Comparison of ENCODE assay signal across 22 cellular contexts in the genomic region with DNA sequence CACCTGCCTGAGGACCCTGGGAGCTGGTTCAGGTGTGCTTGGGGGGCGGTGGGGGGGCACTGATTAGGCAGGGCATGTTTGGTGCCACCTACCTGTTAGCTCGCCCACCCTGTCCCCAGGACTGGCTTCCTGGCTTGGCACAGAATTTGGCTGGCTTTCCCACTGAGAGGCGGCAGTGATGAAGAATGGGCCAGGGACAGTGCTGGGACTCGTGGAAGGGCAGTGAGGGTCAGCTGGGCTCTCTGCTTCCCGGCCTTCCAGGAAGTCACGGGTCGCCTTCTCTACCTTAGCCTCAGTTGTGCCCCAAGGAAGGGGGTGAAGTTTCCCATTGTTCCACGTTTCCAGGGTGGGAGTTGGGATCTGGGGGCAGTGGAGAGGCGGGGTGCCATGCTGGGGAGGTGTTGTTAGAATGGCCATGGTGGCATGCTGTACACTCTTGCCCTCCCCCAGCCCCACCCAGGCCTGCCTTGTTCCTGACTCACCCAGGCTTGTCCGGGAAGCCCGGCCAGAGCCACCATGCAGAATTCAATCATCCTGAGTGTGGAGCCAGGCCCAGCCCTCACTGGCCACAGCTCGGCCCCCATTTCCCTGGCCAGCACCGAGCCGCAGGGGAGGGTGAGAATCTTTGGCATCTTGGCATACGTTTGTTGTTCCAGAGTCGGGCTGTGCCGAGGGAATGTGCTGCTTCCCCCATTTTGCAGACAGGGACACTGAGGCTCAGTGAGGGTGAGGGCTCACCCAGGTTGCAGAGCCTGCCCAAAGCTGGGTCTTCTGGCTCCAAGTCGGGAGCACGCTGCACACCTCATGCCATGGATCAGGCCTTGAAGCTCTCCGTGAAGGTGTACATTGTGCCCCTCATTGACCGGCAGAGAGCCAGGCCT. TPM values are rescaled to one million over a fixed set of nuclear protein-coding genes. Genes with fewer than 3 reads are reported as not detected.
DNase-seq lines count a peak whose midpoint lies in the region; ATAC-seq and TF ChIP-seq lines count a peak whose summit lies in the region.
"Had no signal": no experiment of that assay in that cellular context is flagged by ENCODE, and none has a peak within 500 bp of the region (broad histone marks: within the 10 kb centered on the region; RNA-seq: fewer than 3 reads in every experiment).

No MANE protein-coding gene starts in this region.

- no peak overlapping the region for H3K27ac Mint-ChIP-seq in stimulated activated memory B cell treated with anti-CD40 and anti-IgM and Interleukin-4, amounts not matched to agents 10 μg/mL and 1 μg/mL and 100 μg/mL, for 72 hours
- H3K27ac Mint-ChIP-seq: activated naive CD4-positive, alpha-beta T cell treated with anti-CD3 and anti-CD28 coated beads, Interleukin-2, amount 10 ng/mL, durations not matched to agents 7 days and 5 days; endodermal cell; GM23338; nephron had no signal

- no peaks in the 10 kb centered on the region for H3K4me1 ChIP-seq in tibial nerve
- H3K4me1 ChIP-seq: psoas muscle, vagina had no signal

- TF ChIP-seq POLR2A in tibial nerve (IDR thresholded peaks at IDR 0.05), result no peak

- TF ChIP-seq CTCF in tibial nerve (IDR thresholded peaks at IDR 0.05), result no peak

- no peaks in the 10 kb centered on the region for H3K27me3 ChIP-seq in tibial nerve
- H3K27me3 ChIP-seq: vagina had no signal

- 83 to 86% methylated on average over 20 to 21 of the region's 21 CpGs for WGBS in tibial nerve, 2 donors

- no peaks in the 10 kb centered on the region for H3K9me3 Mint-ChIP-seq in stimulated activated memory B cell treated with anti-CD40 and anti-IgM and Interleukin-4, amounts not matched to agents 10 μg/mL and 1 μg/mL and 100 μg/mL, for 72 hours
- H3K9me3 Mint-ChIP-seq: activated naive CD4-positive, alpha-beta T cell treated with anti-CD3 and anti-CD28 coated beads, Interleukin-2, amount 10 ng/mL, durations not matched to agents 7 days and 5 days; CD4-positive, alpha-beta memory T cell; endodermal cell; GM23338; nephron had no signal

- H3K27ac ChIP-seq in tibial nerve, result no peak overlapping the region
- H3K27ac ChIP-seq: psoas muscle, vagina had no signal

- H3K4me1 Mint-ChIP-seq in stimulated activated memory B cell treated with anti-CD40 and anti-IgM and Interleukin-4, amounts not matched to agents 10 μg/mL and 1 μg/mL and 100 μg/mL, for 72 hours, result no peaks in the 10 kb centered on the region
- H3K4me1 Mint-ChIP-seq: activated naive CD4-positive, alpha-beta T cell treated with anti-CD3 and anti-CD28 coated beads, Interleukin-2, amount 10 ng/mL, durations not matched to agents 7 days and 5 days; CD4-positive, alpha-beta memory T cell had no signal

- no peaks in the 10 kb centered on the region for H3K9me3 ChIP-seq in tibial nerve
- H3K9me3 ChIP-seq: psoas muscle, SK-N-SH, vagina had no signal

- H3K36me3 ChIP-seq in tibial nerve, result no peaks in the 10 kb centered on the region
- H3K36me3 ChIP-seq: vagina had no signal

- H3K36me3 Mint-ChIP-seq in stimulated activated memory B cell treated with anti-CD40 and anti-IgM and Interleukin-4, amounts not matched to agents 10 μg/mL and 1 μg/mL and 100 μg/mL, for 72 hours, result no peaks in the 10 kb centered on the region
- H3K36me3 Mint-ChIP-seq: activated naive CD4-positive, alpha-beta T cell treated with anti-CD3 and anti-CD28 coated beads, Interleukin-2, amount 10 ng/mL, durations not matched to agents 7 days and 5 days; CD4-positive, alpha-beta memory T cell had no signal

- H3K27me3 Mint-ChIP-seq in stimulated activated memory B cell treated with anti-CD40 and anti-IgM and Interleukin-4, amounts not matched to agents 10 μg/mL and 1 μg/mL and 100 μg/mL, for 72 hours, result peaks cover 26% of the 10 kb centered on the region
- H3K27me3 Mint-ChIP-seq: activated naive CD4-positive, alpha-beta T cell treated with anti-CD3 and anti-CD28 coated beads, Interleukin-2, amount 10 ng/mL, durations not matched to agents 7 days and 5 days had no signal

- DNase-seq in AG08395 (ENCODE audit: low spot score) (peak; percentile 37), HPDE6-E6E7 (ENCODE audit: extremely low spot score) (peak; percentile 54), astrocyte of the hippocampus (ENCODE audit: low read depth, low spot score) (peak; percentile 68), mesenteric fat pad (ENCODE audit: low spot score) (peak; percentile 60), tibial nerve (ENCODE audit: low spot score in 2 of 2) (no peak), NCI-H69 (lab: John Stamatoyannopoulos, UW) (no peak)
- DNase-seq: activated naive CD4-positive, alpha-beta T cell treated with anti-CD3 and anti-CD28 coated beads, Interleukin-2, amount 10 ng/mL, durations not matched to agents 7 days and 5 days; activated T-cell treated with anti-CD3 and anti-CD28 coated beads, Interleukin-2, amount 50 U/mL, for 48 hours; CD4-positive, alpha-beta memory T cell; DMS79; endodermal cell; NCI-H146; NCI-H774; SK-N-SH; small intestine; stimulated activated CD4-positive, alpha-beta T cell treated with anti-CD3 and anti-CD28 coated beads, Interleukin-4, amount 100 ng/mL, for 1 hour had no signal

- H3K4me3 ChIP-seq in tibial nerve, result no peak overlapping the region
- H3K4me3 ChIP-seq: GM23338, psoas muscle, vagina had no signal

- TF ChIP-seq EP300 in tibial nerve (IDR thresholded peaks at IDR 0.05), result no peak

- no peak for ATAC-seq in stimulated activated memory B cell treated with anti-CD40 and anti-IgM and Interleukin-4, amounts not matched to agents 10 μg/mL and 1 μg/mL and 100 μg/mL, for 72 hours
- ATAC-seq in HG03097 (IDR thresholded peaks at IDR 0.05; ENCODE audit: low FRiP score, unreplicated experiment), result no peak
- ATAC-seq: GM23338 had no signal

- H3K4me3 Mint-ChIP-seq in stimulated activated memory B cell treated with anti-CD40 and anti-IgM and Interleukin-4, amounts not matched to agents 10 μg/mL and 1 μg/mL and 100 μg/mL, for 72 hours, result no peak overlapping the region
- H3K4me3 Mint-ChIP-seq: activated naive CD4-positive, alpha-beta T cell treated with anti-CD3 and anti-CD28 coated beads, Interleukin-2, amount 10 ng/mL, durations not matched to agents 7 days and 5 days; CD4-positive, alpha-beta memory T cell; endodermal cell; GM23338; nephron had no signal

RNA-seq across cellular contexts. Expression of a gene that starts 21.9 kb away (rescaled TPM):
- total RNA-seq in mesenteric fat pad (not detected), tibial nerve (not detected)
- total RNA-seq: CD4-positive, alpha-beta memory T cell; psoas muscle had no signal

RNA-seq across cellular contexts. Expression of a gene that starts 34.2 kb away (rescaled TPM):
- total RNA-seq in mesenteric fat pad (9.7 TPM), tibial nerve (10 to 100 TPM in 1 of 4 donors, 1 to 10 TPM in 3; 1.6 to 11.7 (median 2.5) TPM)
- total RNA-seq: CD4-positive, alpha-beta memory T cell; psoas muscle had no signal

Comparison
In these comparisons a context has a peak if more than half of its experiments do, and no peak if none do; other contexts are left out.
1. DNase-seq: peak in AG08395 (single experiment), HPDE6-E6E7 (single experiment), astrocyte of the hippocampus (single experiment) and mesenteric fat pad (single experiment); none in tibial nerve (0 of 2) and NCI-H69 (single experiment).